In genomic region chr4:111037591-111037990, GRCh38 we compare ENCODE assay signal across 14 cellular contexts.
"Had no signal": no experiment of that assay in that cellular context is flagged by ENCODE, and none has a peak within 500 bp of the region (broad histone marks: within the 10 kb centered on the region; RNA-seq: fewer than 3 reads in every experiment).

No MANE protein-coding gene starts in this region.

- H3K27me3 Mint-ChIP-seq: activated CD4-positive, alpha-beta T cell treated with anti-CD3 and anti-CD28 coated beads, Interleukin-2, amount 10 ng/mL, durations not matched to agents 24 days and 14 days; activated naive CD8-positive, alpha-beta T cell; brain; naive B cell had no signal

- H3K36me3 Mint-ChIP-seq: activated naive CD8-positive, alpha-beta T cell; brain; naive B cell had no signal

- H3K9me3 Mint-ChIP-seq: activated CD4-positive, alpha-beta T cell treated with anti-CD3 and anti-CD28 coated beads, Interleukin-2, amount 10 ng/mL, durations not matched to agents 24 days and 14 days; brain; naive B cell had no signal

- H3K27ac Mint-ChIP-seq: activated CD4-positive, alpha-beta T cell treated with anti-CD3 and anti-CD28 coated beads, Interleukin-2, amount 10 ng/mL, durations not matched to agents 24 days and 14 days; activated naive CD8-positive, alpha-beta T cell; naive B cell had no signal

- H3K4me3 Mint-ChIP-seq: activated CD4-positive, alpha-beta T cell treated with anti-CD3 and anti-CD28 coated beads, Interleukin-2, amount 10 ng/mL, durations not matched to agents 24 days and 14 days; activated naive CD8-positive, alpha-beta T cell; naive B cell had no signal

- H3K4me1 Mint-ChIP-seq: activated CD4-positive, alpha-beta T cell treated with anti-CD3 and anti-CD28 coated beads, Interleukin-2, amount 10 ng/mL, durations not matched to agents 24 days and 14 days; naive B cell had no signal

- DNase-seq: activated CD4-positive, alpha-beta T cell treated with anti-CD3 and anti-CD28 coated beads, Interleukin-2, amount 10 ng/mL, durations not matched to agents 24 days and 14 days; activated CD4-positive, CD25-positive, alpha-beta regulatory T cell; activated CD8-positive, alpha-beta memory T cell treated with anti-CD3 and anti-CD28 coated beads for 24 hours; activated gamma-delta T cell treated with Interleukin-2 at 50 U/mL for 16 hours; amygdala; central memory CD4-positive, alpha-beta T cell; colonic mucosa; left cardiac atrium; lower lobe of right lung; naive B cell; stimulated activated CD4-positive, alpha-beta T cell treated with anti-CD3 and anti-CD28 coated beads, Interleukin-2, amount 100 ng/mL, for 48 hours; stimulated activated naive CD4-positive, alpha-beta T cell had no signal
